ENCODE assay signal across 29 cellular contexts in genomic region chr6:93792751-93793150, GRCh38.
DNase-seq lines count a peak whose midpoint lies in the region; ATAC-seq and TF ChIP-seq lines count a peak whose summit lies in the region.
"Had no signal": no experiment of that assay in that cellular context is flagged by ENCODE, and none has a peak within 500 bp of the region (broad histone marks: within the 10 kb centered on the region; RNA-seq: fewer than 3 reads in every experiment).

No MANE protein-coding gene starts in this region.

- no peak for TF ChIP-seq CTCF in fibroblast of lung (conservative IDR thresholded peaks at IDR 0.05 in 1 of 2, IDR thresholded peaks at IDR 0.05 in 1 of 2; ENCODE audit: low read depth in 1 of 2, low read length in 2 of 2)
- no peak for TF ChIP-seq CTCF in smooth muscle cell (IDR thresholded peaks at IDR 0.05; ENCODE audit: borderline replicate concordance, insufficient read depth, poor library complexity, severe bottlenecking)

- ATAC-seq in HG02759 (IDR thresholded peaks at IDR 0.05; ENCODE audit: unreplicated experiment): no peak
- ATAC-seq in GM19467 (IDR thresholded peaks at IDR 0.05; ENCODE audit: unreplicated experiment): no peak
- ATAC-seq in HG03280 (IDR thresholded peaks at IDR 0.05; ENCODE audit: unreplicated experiment): no peak
- ATAC-seq: heart right ventricle; K562; lower lobe of right lung; naive thymus-derived CD8-positive, alpha-beta T cell had no signal

- H3K9ac ChIP-seq in fibroblast of lung (ENCODE audit: insufficient read depth, low read length) (no peak overlapping the region), smooth muscle cell (ENCODE audit: low read depth) (no peak overlapping the region)
- H3K9ac ChIP-seq: SK-N-SH had no signal

- H3K4me3 ChIP-seq in ACC112 (ENCODE audit: low read depth, low read length) (no peak overlapping the region), fibroblast of lung (replicated peaks in 1 of 4; ENCODE audit: control extremely low read depth in 1 of 4, insufficient read depth in 1 of 4, low read depth in 3 of 4, low read length in 4 of 4) (no peak overlapping the region), smooth muscle cell (no peak overlapping the region)
- H3K4me3 ChIP-seq: heart right ventricle, K562, lower lobe of right lung, PC-9 had no signal

- H3K79me2 ChIP-seq in ACC112 (ENCODE audit: control insufficient read depth, insufficient read depth, low read length, unreplicated experiment) (no peaks in the 10 kb centered on the region), fibroblast of lung (ENCODE audit: control insufficient read depth, insufficient read depth, low read length) (no peaks in the 10 kb centered on the region), smooth muscle cell (ENCODE audit: low read depth) (no peaks in the 10 kb centered on the region)

- H3K9me3 ChIP-seq in fibroblast of lung (ENCODE audit: control insufficient read depth, insufficient read depth, low read depth, low read length) (no peaks in the 10 kb centered on the region), smooth muscle cell (replicated peaks; ENCODE audit: low read depth) (no peaks in the 10 kb centered on the region)
- H3K9me3 ChIP-seq: heart right ventricle, lower lobe of right lung, SK-N-SH had no signal

- H2AFZ ChIP-seq in ACC112 (ENCODE audit: low read length, unreplicated experiment): no peak overlapping the region
- H2AFZ ChIP-seq in fibroblast of lung (ENCODE audit: low read length): no peak overlapping the region
- no peak overlapping the region for H2AFZ ChIP-seq in smooth muscle cell (ENCODE audit: low read depth)
- H2AFZ ChIP-seq: PC-9 had no signal

- H3F3A ChIP-seq in smooth muscle cell (ENCODE audit: low read depth): no peaks in the 10 kb centered on the region

- DNase-seq in amniotic epithelial cell (ENCODE audit: low read depth) (peak; percentile 11), fibroblast of lung (ENCODE audit: low read depth in 2 of 2) (peak; percentile 49 to 88), left kidney (ENCODE audit: low read depth, low spot score) (peak; percentile 72), smooth muscle cell (lab: John Stamatoyannopoulos, UW; ENCODE audit: unreplicated experiment) (no peak)
- DNase-seq: activated CD4-positive, alpha-beta T cell treated with anti-CD3 and anti-CD28 coated beads, Interleukin-2, amount 50 U/mL, for 1 hour; activated CD4-positive, CD25-positive, alpha-beta regulatory T cell; activated effector memory CD4-positive, alpha-beta T cell treated with anti-CD3 and anti-CD28 coated beads, Interleukin-2, amount 50 U/mL, for 16 hours; activated naive CD8-positive, alpha-beta T cell treated with anti-CD3 and anti-CD28 coated beads, Interleukin-2, amount 10 ng/mL, durations not matched to agents 7 days and 5 days; activated T-cell treated with anti-CD3 and anti-CD28 coated beads, Interleukin-2, amount 50 U/mL, for 1 hour; C1 segment of cervical spinal cord; foreskin melanocyte; GDM1; heart right ventricle; HFFc6; lower lobe of right lung; naive thymus-derived CD8-positive, alpha-beta T cell; NCI-H1105; NCI-H187; NCI-H524; occipital lobe; PC-9; SK-N-SH; stimulated activated naive CD4-positive, alpha-beta T cell had no signal

- no peaks in the 10 kb centered on the region for H4K20me1 ChIP-seq in fibroblast of lung (ENCODE audit: control insufficient read depth, extremely low read depth, insufficient read depth, low read length)
- H4K20me1 ChIP-seq in smooth muscle cell (ENCODE audit: low read depth): no peaks in the 10 kb centered on the region

- H3K4me2 ChIP-seq in fibroblast of lung (ENCODE audit: extremely low read depth, insufficient read depth, low read length): no peak overlapping the region
- H3K4me2 ChIP-seq in smooth muscle cell: no peak overlapping the region
- H3K4me2 ChIP-seq: PC-9, SK-N-SH had no signal

- H3K27me3 ChIP-seq in ACC112 (ENCODE audit: insufficient read depth, low read length) (no peaks in the 10 kb centered on the region), fibroblast of lung (ENCODE audit: control insufficient read depth, insufficient read depth, low read length) (no peaks in the 10 kb centered on the region), smooth muscle cell (ENCODE audit: low read depth) (no peaks in the 10 kb centered on the region)
- H3K27me3 ChIP-seq: heart right ventricle had no signal

- H3K27ac ChIP-seq in ACC112 (ENCODE audit: low read depth, low read length) (peak overlapping the region; percentile 92), fibroblast of lung (ENCODE audit: insufficient read depth, low read length) (no peak overlapping the region), smooth muscle cell (ENCODE audit: low read depth) (no peak overlapping the region)
- H3K27ac ChIP-seq: 22Rv1, heart right ventricle, lower lobe of right lung, PC-9 had no signal

- WGBS in smooth muscle cell (ENCODE audit: low lambda C conversion rate): 91% methylated on average over 4 of the region's 4 CpGs

- H3K36me3 ChIP-seq in ACC112 (ENCODE audit: insufficient read depth, low read length): no peaks in the 10 kb centered on the region
- H3K36me3 ChIP-seq in fibroblast of lung (ENCODE audit: control insufficient read depth, insufficient read depth, low read length): no peaks in the 10 kb centered on the region
- no peaks in the 10 kb centered on the region for H3K36me3 ChIP-seq in smooth muscle cell (ENCODE audit: low read depth)
- H3K36me3 ChIP-seq: heart right ventricle, lower lobe of right lung had no signal

- H3K4me1 ChIP-seq in ACC112 (ENCODE audit: control insufficient read depth, insufficient read depth, low read length, unreplicated experiment) (peaks cover 52% of the 10 kb centered on the region), fibroblast of lung (ENCODE audit: control insufficient read depth, extremely low read depth, insufficient read depth, low read length) (no peaks in the 10 kb centered on the region), smooth muscle cell (ENCODE audit: low read depth) (peaks cover 10% of the 10 kb centered on the region)
- H3K4me1 ChIP-seq: heart right ventricle, lower lobe of right lung had no signal
